1 cellular context compared by ENCODE assay signal in the genomic region with DNA sequence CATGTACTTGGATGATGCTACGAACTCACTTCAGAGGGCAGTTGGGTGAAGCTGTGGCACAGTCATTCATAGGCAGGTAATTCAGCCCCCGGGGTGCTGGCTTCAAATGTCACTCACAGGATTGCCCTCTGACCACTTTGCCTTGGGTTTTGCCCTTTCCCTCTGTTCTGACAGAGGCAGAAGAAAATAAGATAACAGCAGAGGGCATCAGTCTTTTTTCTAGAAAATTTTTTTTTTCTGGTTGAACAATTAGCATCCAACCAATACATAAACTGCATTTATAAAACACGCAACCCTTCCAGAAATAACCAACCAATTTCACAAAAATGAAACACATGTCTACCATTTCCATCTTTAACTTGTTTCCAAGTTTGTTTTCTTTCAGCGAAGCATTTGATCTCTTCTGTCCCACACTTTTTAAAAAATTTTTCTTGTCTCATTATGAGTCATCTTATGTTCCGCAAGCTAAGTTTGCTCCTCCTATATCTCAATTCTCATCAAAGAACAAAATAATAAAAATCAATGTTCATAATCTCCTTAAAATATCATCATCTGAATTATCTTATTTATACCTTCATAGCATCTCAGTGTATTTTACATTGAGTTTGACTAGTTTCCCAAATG.
TF ChIP-seq lines count a peak whose summit lies in the region.

No MANE protein-coding gene starts in this region.

TF ChIP-seq in HepG2, 621 proteins besides CTCF, POLR2A, EP300 and RAD21:
- TF ChIP-seq, protein P1, sequence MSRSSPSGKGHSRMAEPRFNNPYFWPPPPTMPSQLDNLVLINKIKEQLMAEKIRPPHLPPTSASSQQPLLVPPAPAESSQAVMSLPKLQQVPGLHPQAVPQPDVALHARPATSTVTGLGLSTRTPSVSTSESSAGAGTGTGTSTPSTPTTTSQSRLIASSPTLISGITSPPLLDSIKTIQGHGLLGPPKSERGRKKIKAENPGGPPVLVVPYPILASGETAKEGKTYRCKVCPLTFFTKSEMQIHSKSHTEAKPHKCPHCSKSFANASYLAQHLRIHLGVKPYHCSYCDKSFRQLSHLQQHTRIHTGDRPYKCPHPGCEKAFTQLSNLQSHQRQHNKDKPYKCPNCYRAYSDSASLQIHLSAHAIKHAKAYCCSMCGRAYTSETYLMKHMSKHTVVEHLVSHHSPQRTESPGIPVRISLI (CRISPR knock-in tag; IDR thresholded peaks at IDR 0.05; ENCODE audit: borderline replicate concordance) = peak; percentile 6; the same call in 1 of the 2 replicates
- no peak for TF ChIP-seq EHMT2 (IDR thresholded peaks at IDR 0.05; ENCODE audit: borderline replicate concordance, low read depth, low read length)
